ENCODE assay signal across 8 cellular contexts in the genomic region with DNA sequence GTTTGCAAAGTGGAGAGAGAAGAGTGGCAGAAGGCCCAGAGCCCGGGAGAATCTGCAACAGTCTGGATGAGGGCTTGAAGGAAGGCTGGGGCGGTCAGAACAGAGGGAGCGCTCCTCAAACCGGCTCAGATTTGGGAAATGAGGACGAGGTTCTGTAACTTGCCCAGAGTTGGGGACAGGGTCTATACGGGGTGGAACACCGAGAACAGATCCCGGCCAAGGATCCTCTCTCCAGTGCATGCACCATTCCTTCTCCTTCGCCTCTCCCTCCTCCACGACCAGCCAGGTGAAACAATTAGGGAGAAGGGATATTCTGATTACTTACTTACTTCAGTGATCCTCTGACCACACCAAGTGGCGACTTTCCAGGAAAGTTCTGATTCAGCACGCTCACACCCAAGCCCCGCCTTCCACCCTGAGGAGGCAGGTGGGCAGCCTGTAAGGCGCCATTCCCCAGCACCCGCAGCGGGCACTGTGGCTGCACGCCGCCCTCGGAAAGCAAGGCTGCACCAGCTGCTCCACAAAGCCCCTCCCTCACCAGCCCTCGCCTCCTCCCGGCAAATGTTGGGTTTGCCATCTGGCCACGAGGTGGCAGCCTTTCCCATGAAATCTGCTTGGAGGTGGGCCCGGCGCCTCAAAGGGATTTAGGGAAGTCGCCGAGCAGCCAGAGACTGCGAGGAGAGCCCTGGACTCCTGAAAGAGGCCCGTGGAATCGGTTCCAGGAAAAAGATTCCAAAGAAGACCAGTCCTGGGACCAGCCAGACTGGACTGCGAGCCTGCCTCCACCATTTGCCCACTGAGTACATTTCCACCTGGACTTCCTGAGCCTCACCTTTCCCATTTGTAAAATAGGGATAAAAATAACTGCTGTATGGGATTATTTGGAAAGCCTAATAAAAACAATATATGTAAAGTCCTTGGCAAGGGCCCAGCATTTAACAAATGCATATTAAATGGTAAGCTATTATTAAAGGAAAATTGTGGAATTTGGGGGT. TPM values are rescaled to one million over a fixed set of nuclear protein-coding genes. Genes with fewer than 3 reads are reported as not detected.
A peak's percentile ranks its signal among the peaks of the same experiment; 100 is the strongest.
DNase-seq lines count a peak whose midpoint lies in the region; TF ChIP-seq lines count a peak whose summit lies in the region.

No MANE protein-coding gene starts in this region.

- no peak overlapping the region for H3K27ac ChIP-seq in substantia nigra (ENCODE audit: low read depth, low read length, poor library complexity, severe bottlenecking)

- H3K9me3 ChIP-seq in HAP-1 (no peaks in the 10 kb centered on the region), Loucy (ENCODE audit: insufficient read depth, low read depth, low read length) (no peaks in the 10 kb centered on the region)

- H4K20me1 ChIP-seq in Loucy (ENCODE audit: insufficient read depth, low read length, poor library complexity, severe bottlenecking): no peaks in the 10 kb centered on the region

- H3K36me3 ChIP-seq in HAP-1 (replicated peaks) (no peaks in the 10 kb centered on the region), Loucy (ENCODE audit: insufficient read depth, low read length) (no peaks in the 10 kb centered on the region)

- peak overlapping the region; percentile 22 for H3K4me3 ChIP-seq in HAP-1
- H3K4me3 ChIP-seq in Loucy (ENCODE audit: low read length, poor library complexity, severe bottlenecking): peak overlapping the region; percentile 29

- no peaks in the 10 kb centered on the region for H3K9me2 ChIP-seq in Loucy (replicated peaks; ENCODE audit: low read depth, low read length)

- H2AFZ ChIP-seq in Loucy (ENCODE audit: low read length): peak overlapping the region; percentile 81

- H3K9ac ChIP-seq in Loucy (ENCODE audit: low read depth, low read length, poor library complexity, severe bottlenecking): no peak overlapping the region

- H3F3A ChIP-seq in Loucy (ENCODE audit: low read depth): no peaks in the 10 kb centered on the region

- H3K27me3 ChIP-seq in HAP-1 (ENCODE audit: low read depth): no peaks in the 10 kb centered on the region
- H3K27me3 ChIP-seq in Loucy (ENCODE audit: insufficient read depth, low read length, poor library complexity, severe bottlenecking): no peaks in the 10 kb centered on the region

- H3K79me2 ChIP-seq in Loucy (ENCODE audit: insufficient read depth, low read length): no peaks in the 10 kb centered on the region

- H3K4me2 ChIP-seq in Loucy (ENCODE audit: low read depth, low read length, poor library complexity, severe bottlenecking): peak overlapping the region; percentile 59

- in situ Hi-C loops in G401 (cut with HindIII; ENCODE audit: low sequenced_read_pairs) (no loop called here), HAP-1 (cut with MboI; ENCODE audit: low sequenced_read_pairs) (loop anchor here (25.0 kb wide), 1 partner anchor 418 kb away; no protein-coding TSS in a partner anchor)

- peaks cover 8% of the 10 kb centered on the region for H3K4me1 ChIP-seq in HAP-1
- peaks cover 4% of the 10 kb centered on the region for H3K4me1 ChIP-seq in Loucy (ENCODE audit: insufficient read depth, low read length, poor library complexity, severe bottlenecking)

- DNase-seq in G401 (ENCODE audit: low spot score) (peak; percentile 90), HAP-1 (ENCODE audit: low spot score in 2 of 2) (peak; percentile 83 to 95), SHP77 (lab: John Stamatoyannopoulos, UW) (peak; percentile 85 to 91), germinal center (ENCODE audit: low spot score) (peak; percentile 75), non-pigmented ciliary epithelial cell (ENCODE audit: low read depth) (peak; percentile 31), substantia nigra (lab: John Stamatoyannopoulos, UW) (peak in 48 of 49 donors; percentile 10 to 88 (median 74))
- peak; percentile 12 to 68 (median 38) for DNase-seq in activated naive CD4-positive, alpha-beta T cell (lab: John Stamatoyannopoulos, UW)

- TF ChIP-seq CTCF in Loucy (conservative IDR thresholded peaks at IDR 0.05; ENCODE audit: low read length): peak; percentile 60

RNA-seq across cellular contexts. Expression of gene WWC1, which starts 22.2 kb away (rescaled TPM):
- 37.0 and 46.3 TPM in 2 replicates for total RNA-seq in G401 (2014; rRNA removed; shearing (Covaris generic))

Comparison
In these comparisons a context has a peak if more than half of its experiments do, and no peak if none do; other contexts are left out.
1. DNase-seq: peak in every context shown above with its lines; median percentile 90 in G401; 89 in HAP-1; 88 in SHP77; 75 in germinal center; 74 in substantia nigra; 38 in activated naive CD4-positive, alpha-beta T cell; 31 in non-pigmented ciliary epithelial cell.